ENCODE assay signal across 14 cellular contexts in the genomic region with DNA sequence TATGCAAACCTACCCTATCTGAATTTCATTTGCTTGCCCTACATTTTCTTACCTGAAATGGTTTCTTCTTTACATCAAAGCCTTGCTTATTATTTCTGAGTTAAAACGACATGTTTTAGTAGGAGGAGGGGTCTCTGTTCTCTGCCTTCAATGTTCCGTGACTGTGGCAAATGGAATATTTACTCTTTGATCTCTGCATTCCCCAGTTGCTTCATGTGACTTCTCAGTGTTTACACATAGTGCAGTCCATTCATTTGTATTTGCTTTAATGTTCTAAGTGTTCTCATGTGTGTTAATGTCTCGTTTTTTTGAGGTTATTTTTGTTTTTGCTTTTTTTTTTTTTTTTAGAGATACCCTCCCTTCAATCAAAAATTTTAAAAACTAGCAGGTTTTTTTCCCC.
DNase-seq lines count a peak whose midpoint lies in the region; ATAC-seq lines count a peak whose summit lies in the region.
"Had no signal": no experiment of that assay in that cellular context is flagged by ENCODE, and none has a peak within 500 bp of the region (broad histone marks: within the 10 kb centered on the region; RNA-seq: fewer than 3 reads in every experiment).

No MANE protein-coding gene starts in this region.

- ATAC-seq in GM21367 (IDR thresholded peaks at IDR 0.05; ENCODE audit: unreplicated experiment) = no peak
- ATAC-seq: left colon; Panc1; stimulated activated naive CD8-positive, alpha-beta T cell treated with anti-CD3 and anti-CD28 coated beads, Interleukin-15, Interleukin-2, amounts not matched to agents 100 U/mL and 50 U/mL, for 24 hours had no signal

- DNase-seq in NCI-H2107 treated with DMSO at 0.1 percent for 48 hours (lab: John Stamatoyannopoulos, UW; ENCODE audit: unreplicated experiment) (peak; percentile 35), NCI-H2107 (lab: John Stamatoyannopoulos, UW) (no peak), NCI-H748 (lab: John Stamatoyannopoulos, UW; ENCODE audit: unreplicated experiment) (peak; percentile 16), foreskin melanocyte (peak; percentile 90), renal cortical epithelial cell (ENCODE audit: low read depth) (peak; percentile 69), putamen (ENCODE audit: low spot score) (no peak)
- DNase-seq in stimulated activated CD4-positive, alpha-beta T cell treated with anti-CD3 and anti-CD28 coated beads, Interleukin-12 subunit alpha, Interleukin-12 subunit beta, amount 100 ng/mL, for 4 hours = no peak
- DNase-seq: activated CD4-positive, alpha-beta memory T cell treated with anti-CD3 and anti-CD28 coated beads for 36 hours; left colon; MV-4-11; stimulated activated naive CD8-positive, alpha-beta T cell treated with anti-CD3 and anti-CD28 coated beads, Interleukin-15, Interleukin-2, amounts not matched to agents 100 U/mL and 50 U/mL, for 24 hours; SW 1271 had no signal

Comparison
In these comparisons a context has a peak if more than half of its experiments do, and no peak if none do; other contexts are left out.
1. DNase-seq: peak in NCI-H2107 treated with DMSO at 0.1 percent for 48 hours (single experiment), NCI-H748 (single experiment), foreskin melanocyte (single experiment) and renal cortical epithelial cell (single experiment); none in NCI-H2107 (single experiment), stimulated activated CD4-positive, alpha-beta T cell treated with anti-CD3 and anti-CD28 coated beads, Interleukin-12 subunit alpha, Interleukin-12 subunit beta, amount 100 ng/mL, for 4 hours (single experiment) and putamen (single experiment).